16 cellular contexts compared by ENCODE assay signal in genomic region chr16:79071424-79071823, GRCh38.
A peak's percentile ranks its signal among the peaks of the same experiment; 100 is the strongest.
DNase-seq lines count a peak whose midpoint lies in the region; ATAC-seq and TF ChIP-seq lines count a peak whose summit lies in the region.
"Had no signal": no experiment of that assay in that cellular context is flagged by ENCODE, and none has a peak within 500 bp of the region (broad histone marks: within the 10 kb centered on the region; RNA-seq: fewer than 3 reads in every experiment).

No MANE protein-coding gene starts in this region.

- no peak overlapping the region for H3K4me3 Mint-ChIP-seq in stimulated activated effector memory CD8-positive, alpha-beta T cell treated with anti-CD3 and anti-CD28 coated beads, Interleukin-12 subunit alpha, Interleukin-12 subunit beta, amount 100 ng/mL, for 72 hours
- H3K4me3 Mint-ChIP-seq: activated CD4-positive, alpha-beta T cell treated with anti-CD3 and anti-CD28 coated beads, Interleukin-2, amount 10 ng/mL, durations not matched to agents 7 days and 5 days had no signal

- no peak for TF ChIP-seq CTCF in esophagus muscularis mucosa (IDR thresholded peaks at IDR 0.05)

- no peaks in the 10 kb centered on the region for H3K9me3 ChIP-seq in esophagus muscularis mucosa
- H3K9me3 ChIP-seq: tibial artery had no signal

- no peak for ATAC-seq in stimulated activated effector memory CD8-positive, alpha-beta T cell treated with anti-CD3 and anti-CD28 coated beads, Interleukin-12 subunit alpha, Interleukin-12 subunit beta, amount 100 ng/mL, for 72 hours
- no peak for ATAC-seq in HG03039 (IDR thresholded peaks at IDR 0.05; ENCODE audit: unreplicated experiment)

- no peaks in the 10 kb centered on the region for H3K27me3 ChIP-seq in esophagus muscularis mucosa
- H3K27me3 ChIP-seq: tibial artery had no signal

- TF ChIP-seq EP300 in esophagus muscularis mucosa (IDR thresholded peaks at IDR 0.05), result no peak

- WGBS in esophagus muscularis mucosa, result 30% methylated on average over 4 of the region's 4 CpGs

- H3K4me3 ChIP-seq in esophagus muscularis mucosa, result no peak overlapping the region
- H3K4me3 ChIP-seq: SK-N-MC, tibial artery had no signal

- peaks cover 0 to 70% (median 51%) of the 10 kb centered on the region in 4 donors for H3K4me1 ChIP-seq in esophagus muscularis mucosa

- H3K36me3 Mint-ChIP-seq in stimulated activated effector memory CD8-positive, alpha-beta T cell treated with anti-CD3 and anti-CD28 coated beads, Interleukin-12 subunit alpha, Interleukin-12 subunit beta, amount 100 ng/mL, for 72 hours, result peaks cover 12% of the 10 kb centered on the region

- peak overlapping the region; percentile 65 for H3K27ac Mint-ChIP-seq in stimulated activated effector memory CD8-positive, alpha-beta T cell treated with anti-CD3 and anti-CD28 coated beads, Interleukin-12 subunit alpha, Interleukin-12 subunit beta, amount 100 ng/mL, for 72 hours
- H3K27ac Mint-ChIP-seq: activated CD4-positive, alpha-beta T cell treated with anti-CD3 and anti-CD28 coated beads, Interleukin-2, amount 10 ng/mL, durations not matched to agents 7 days and 5 days had no signal

- DNase-seq in NCI-H2196 (lab: John Stamatoyannopoulos, UW; ENCODE audit: unreplicated experiment) (peak; percentile 4), NCI-H2196 treated with DMSO at 0.1 percent for 48 hours (lab: John Stamatoyannopoulos, UW; ENCODE audit: unreplicated experiment) (no peak), NCI-H2171 treated with DMSO at 0.1 percent for 48 hours (lab: John Stamatoyannopoulos, UW) (peak; percentile 58), esophagus muscularis mucosa (ENCODE audit: extremely low spot score) (no peak), posterior cingulate gyrus (no peak), NK-92 (lab: John Stamatoyannopoulos, UW; ENCODE audit: unreplicated experiment) (no peak)
- DNase-seq in stimulated activated effector memory CD8-positive, alpha-beta T cell treated with anti-CD3 and anti-CD28 coated beads, Interleukin-12 subunit alpha, Interleukin-12 subunit beta, amount 100 ng/mL, for 72 hours (ENCODE audit: low spot score in 2 of 2), result no peak
- DNase-seq: activated CD4-positive, alpha-beta T cell treated with anti-CD3 and anti-CD28 coated beads, Interleukin-2, amount 10 ng/mL, durations not matched to agents 7 days and 5 days; glutamatergic neuron; NCI-H2081; stimulated activated CD4-positive, alpha-beta T cell treated with anti-CD3 and anti-CD28 coated beads, Interleukin-4, amount 100 ng/mL, for 1 hour; stimulated activated CD8-positive, alpha-beta memory T cell treated with anti-CD3 and anti-CD28 coated beads, Interleukin-4, amount 100 ng/mL, for 48 hours; tibial artery had no signal

- H3K36me3 ChIP-seq in esophagus muscularis mucosa, result no peaks in the 10 kb centered on the region
- H3K36me3 ChIP-seq: tibial artery had no signal

- H3K27ac ChIP-seq in esophagus muscularis mucosa (replicated peaks in 1 of 4), result peak overlapping the region; percentile 72 to 82 (median 79)
- H3K27ac ChIP-seq: C4-2B, SK-N-MC, tibial artery had no signal

- peaks cover 72% of the 10 kb centered on the region for H3K4me1 Mint-ChIP-seq in stimulated activated effector memory CD8-positive, alpha-beta T cell treated with anti-CD3 and anti-CD28 coated beads, Interleukin-12 subunit alpha, Interleukin-12 subunit beta, amount 100 ng/mL, for 72 hours

- intact Hi-C loops in esophagus muscularis mucosa (cut with DNase I), result loop anchor here (10.0 kb wide), 1 partner anchor 533 kb away; the partner anchor contains the start of gene MAF
- intact Hi-C loops in posterior cingulate gyrus (cut with DNase I), result no loop called here

- TF ChIP-seq POLR2A in esophagus muscularis mucosa (IDR thresholded peaks at IDR 0.05; ENCODE audit: low read depth), result no peak

- no peaks in the 10 kb centered on the region for H3K9me3 Mint-ChIP-seq in stimulated activated effector memory CD8-positive, alpha-beta T cell treated with anti-CD3 and anti-CD28 coated beads, Interleukin-12 subunit alpha, Interleukin-12 subunit beta, amount 100 ng/mL, for 72 hours
- H3K9me3 Mint-ChIP-seq: activated CD4-positive, alpha-beta T cell treated with anti-CD3 and anti-CD28 coated beads, Interleukin-2, amount 10 ng/mL, durations not matched to agents 7 days and 5 days had no signal

Comparison
In these comparisons a context has a peak if more than half of its experiments do, and no peak if none do; other contexts are left out.
1. DNase-seq: peak in NCI-H2196 (single experiment) and NCI-H2171 treated with DMSO at 0.1 percent for 48 hours (single experiment); none in NCI-H2196 treated with DMSO at 0.1 percent for 48 hours (single experiment), esophagus muscularis mucosa (single experiment), stimulated activated effector memory CD8-positive, alpha-beta T cell treated with anti-CD3 and anti-CD28 coated beads, Interleukin-12 subunit alpha, Interleukin-12 subunit beta, amount 100 ng/mL, for 72 hours (0 of 2), posterior cingulate gyrus (0 of 10) and NK-92 (single experiment).